ENCODE assay signal across 2 cellular contexts in genomic region chr1:180188679-180189175, GRCh38.
TF ChIP-seq lines count a peak whose summit lies in the region.

No MANE protein-coding gene starts in this region.

TF ChIP-seq in HepG2, 621 proteins besides CTCF, POLR2A, EP300 and RAD21:
- TF ChIP-seq NFKB2 (CRISPR knock-in tag; IDR thresholded peaks at IDR 0.05; ENCODE audit: borderline replicate concordance): 0 out of 2 replicates have a peak, but pooled peaks have one; percentile 0
- TF ChIP-seq ZNF543 (CRISPR knock-in tag; IDR thresholded peaks at IDR 0.05): no peak

TF ChIP-seq in IMR-90, 13 proteins besides CTCF, POLR2A, EP300 and RAD21:
- TF ChIP-seq CHD1 (IDR thresholded peaks at IDR 0.05; ENCODE audit: low read depth, low read length) (no peak), RCOR1 (IDR thresholded peaks at IDR 0.05; ENCODE audit: insufficient replicate concordance, low read length) (no peak), USF2 (IDR thresholded peaks at IDR 0.05; ENCODE audit: low read depth, low read length) (no peak), MAZ (IDR thresholded peaks at IDR 0.05; ENCODE audit: borderline replicate concordance, low read depth, low read length) (no peak), SMC3 (IDR thresholded peaks at IDR 0.05; ENCODE audit: low read depth, low read length) (no peak), BHLHE40 (IDR thresholded peaks at IDR 0.05; ENCODE audit: low read depth, low read length) (no peak), FOS (IDR thresholded peaks at IDR 0.05; ENCODE audit: low read depth, low read length) (no peak), CEBPB (IDR thresholded peaks at IDR 0.05; ENCODE audit: low read depth, low read length) (no peak)
